1 cellular context compared by ENCODE assay signal in the genomic region with DNA sequence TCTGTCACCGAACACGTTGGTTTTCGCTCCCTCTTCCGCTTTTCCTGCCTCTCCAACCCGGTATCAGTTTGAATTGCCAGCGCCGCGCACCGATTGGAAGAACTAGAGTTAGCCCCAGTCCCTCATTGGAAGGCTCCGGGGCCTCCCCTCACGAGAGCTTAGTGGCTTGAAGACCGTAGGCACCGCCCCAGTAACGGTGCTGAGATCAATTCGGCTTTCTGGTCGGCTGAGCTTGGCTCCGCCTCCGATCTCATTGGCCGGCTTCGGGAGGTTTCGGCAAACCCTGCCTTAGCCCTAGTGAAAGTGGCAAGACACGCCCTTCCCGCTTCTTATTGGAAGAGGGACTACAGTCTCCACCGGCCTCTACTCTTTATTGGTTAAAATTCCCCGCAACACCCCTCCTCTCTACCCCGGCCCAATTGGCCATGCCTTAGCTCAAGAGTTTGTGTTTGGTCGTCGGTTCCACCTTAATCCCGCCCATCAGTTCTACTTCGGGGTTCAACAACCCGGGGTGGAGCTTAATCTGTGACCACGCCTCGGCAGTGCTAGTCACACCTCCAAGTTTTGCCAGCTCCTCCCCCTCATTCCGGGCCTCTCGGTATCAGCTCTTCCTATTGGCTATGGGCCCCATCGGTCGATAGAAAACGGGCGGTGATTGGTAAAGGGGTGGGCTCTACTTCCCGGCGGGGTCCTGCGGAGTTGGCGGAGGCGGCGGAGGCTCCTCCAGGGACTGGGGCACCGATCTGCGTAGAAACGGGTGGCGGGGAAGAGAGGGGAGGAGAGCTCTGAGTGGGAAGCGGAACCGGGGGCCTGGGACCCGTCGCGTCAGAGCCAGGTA.
TF ChIP-seq lines count a peak whose summit lies in the region.

A gene (minus strand): TSS at position 51 of the 838 bp plus-strand sequence. CDS start 851 bp downstream, outside the sequence.
A gene (plus strand): TSS at position 686 of the 838 bp plus-strand sequence. CDS start 2,472 bp downstream, outside the sequence.

TF ChIP-seq in H1, 55 proteins besides CTCF, POLR2A, EP300 and RAD21:
- peak; percentile 27; the same call in 1 of the 2 replicates for TF ChIP-seq SP2 (IDR thresholded peaks at IDR 0.05; ENCODE audit: low read length)
- peak; percentile 55; the same call in 1 of the 2 replicates for TF ChIP-seq CHD2 (IDR thresholded peaks at IDR 0.05; ENCODE audit: low read length)
- peak; percentile 75 for TF ChIP-seq SP1 (IDR thresholded peaks at IDR 0.05; ENCODE audit: low read depth, low read length)
